In the genomic region with DNA sequence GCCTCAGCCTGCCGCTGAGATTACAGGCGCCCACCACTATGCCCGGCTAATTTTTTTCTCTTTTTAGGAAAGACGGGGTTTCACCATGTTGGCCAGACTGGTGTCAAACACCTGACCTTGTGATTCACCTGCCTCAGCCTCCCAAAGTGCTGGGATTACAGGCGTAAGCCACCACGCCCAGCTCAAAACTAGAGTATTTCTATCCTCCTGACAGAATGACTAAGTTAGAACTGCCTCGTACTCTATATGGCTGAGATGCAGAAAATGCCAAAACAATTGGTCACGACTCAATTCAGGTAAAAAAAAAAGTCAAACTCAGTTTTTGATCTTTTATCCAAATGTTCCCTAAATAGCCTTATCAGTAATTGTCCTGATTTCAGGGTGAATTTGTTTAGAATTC, we compare ENCODE assay signal across 16 cellular contexts. TPM values are rescaled to one million over a fixed set of nuclear protein-coding genes. Genes with fewer than 3 reads are reported as not detected.
A peak's percentile ranks its signal among the peaks of the same experiment; 100 is the strongest.
DNase-seq lines count a peak whose midpoint lies in the region; ATAC-seq and TF ChIP-seq lines count a peak whose summit lies in the region.
"Had no signal": no experiment of that assay in that cellular context is flagged by ENCODE, and none has a peak within 500 bp of the region (broad histone marks: within the 10 kb centered on the region; RNA-seq: fewer than 3 reads in every experiment).

No MANE protein-coding gene starts in this region.

- peaks cover 14% of the 10 kb centered on the region for H3K36me3 Mint-ChIP-seq in activated CD4-positive, alpha-beta T cell treated with anti-CD3 and anti-CD28 coated beads, Interleukin-2, amount 10 ng/mL, durations not matched to agents 24 days and 14 days (ENCODE audit: low read depth)
- peaks cover 0 to 4% of the 10 kb centered on the region in 2 donors for H3K36me3 Mint-ChIP-seq in activated naive CD4-positive, alpha-beta T cell treated with anti-CD3 and anti-CD28 coated beads, Interleukin-2, amount 50 U/mL, for 72 hours
- no peaks in the 10 kb centered on the region for H3K36me3 Mint-ChIP-seq in activated naive CD4-positive, alpha-beta T cell treated with anti-CD3 and anti-CD28 coated beads for 36 hours (ENCODE audit: low read depth)

- no peak overlapping the region for H3K27ac Mint-ChIP-seq in activated CD4-positive, alpha-beta T cell treated with anti-CD3 and anti-CD28 coated beads, Interleukin-2, amount 10 ng/mL, durations not matched to agents 24 days and 14 days
- H3K27ac Mint-ChIP-seq in activated naive CD4-positive, alpha-beta T cell treated with anti-CD3 and anti-CD28 coated beads, Interleukin-2, amount 50 U/mL, for 72 hours: no peak overlapping the region
- no peak overlapping the region for H3K27ac Mint-ChIP-seq in activated naive CD4-positive, alpha-beta T cell treated with anti-CD3 and anti-CD28 coated beads for 36 hours
- H3K27ac Mint-ChIP-seq: CD4-positive, alpha-beta memory T cell; GM23338 had no signal

- TF ChIP-seq CTCF in epithelial cell of esophagus (IDR thresholded peaks at IDR 0.05; ENCODE audit: insufficient read depth, low read depth, low read length, missing control alignments): no peak

- peak; percentile 46 for DNase-seq in activated CD4-positive, alpha-beta T cell treated with anti-CD3 and anti-CD28 coated beads, Interleukin-2, amount 10 ng/mL, durations not matched to agents 24 days and 14 days
- no peak for DNase-seq in activated CD4-positive, alpha-beta T cell treated with anti-CD3 and anti-CD28 coated beads, Interleukin-2, amount 50 U/mL, for 48 hours
- DNase-seq in activated naive CD4-positive, alpha-beta T cell treated with anti-CD3 and anti-CD28 coated beads, Interleukin-2, amount 50 U/mL, for 72 hours (ENCODE audit: low spot score in 2 of 2): no peak
- DNase-seq in activated naive CD4-positive, alpha-beta T cell treated with anti-CD3 and anti-CD28 coated beads for 36 hours: no peak
- peak; percentile 23 for DNase-seq in epithelial cell of esophagus (ENCODE audit: low read depth)
- DNase-seq in NCI-H1417 treated with DMSO at 0.1 percent for 48 hours (lab: John Stamatoyannopoulos, UW): no peak
- no peak for DNase-seq in NCI-H2227 (lab: John Stamatoyannopoulos, UW; ENCODE audit: unreplicated experiment)
- DNase-seq: 8988T; Calu3; CD4-positive, alpha-beta memory T cell; DMS79 treated with DMSO at 0.1 percent for 48 hours; GF-D8; HCEC 1CT had no signal

- no peaks in the 10 kb centered on the region for H3K9me3 Mint-ChIP-seq in activated CD4-positive, alpha-beta T cell treated with anti-CD3 and anti-CD28 coated beads, Interleukin-2, amount 10 ng/mL, durations not matched to agents 24 days and 14 days
- H3K9me3 Mint-ChIP-seq in activated naive CD4-positive, alpha-beta T cell treated with anti-CD3 and anti-CD28 coated beads, Interleukin-2, amount 50 U/mL, for 72 hours: no peaks in the 10 kb centered on the region
- H3K9me3 Mint-ChIP-seq in activated naive CD4-positive, alpha-beta T cell treated with anti-CD3 and anti-CD28 coated beads for 36 hours: no peaks in the 10 kb centered on the region
- H3K9me3 Mint-ChIP-seq: CD14-positive monocyte; CD4-positive, alpha-beta memory T cell; GM23338 had no signal

- no peaks in the 10 kb centered on the region for H3K27me3 Mint-ChIP-seq in activated CD4-positive, alpha-beta T cell treated with anti-CD3 and anti-CD28 coated beads, Interleukin-2, amount 10 ng/mL, durations not matched to agents 24 days and 14 days
- H3K27me3 Mint-ChIP-seq in activated naive CD4-positive, alpha-beta T cell treated with anti-CD3 and anti-CD28 coated beads for 36 hours (ENCODE audit: low read depth): no peaks in the 10 kb centered on the region
- H3K27me3 Mint-ChIP-seq: CD4-positive, alpha-beta memory T cell had no signal

- no peak overlapping the region for H3K4me3 ChIP-seq in epithelial cell of esophagus (ENCODE audit: low read length)
- H3K4me3 ChIP-seq: BLaER1, GM23338 had no signal

- H3K4me3 Mint-ChIP-seq in activated CD4-positive, alpha-beta T cell treated with anti-CD3 and anti-CD28 coated beads, Interleukin-2, amount 10 ng/mL, durations not matched to agents 24 days and 14 days: no peak overlapping the region
- no peak overlapping the region for H3K4me3 Mint-ChIP-seq in activated naive CD4-positive, alpha-beta T cell treated with anti-CD3 and anti-CD28 coated beads for 36 hours
- H3K4me3 Mint-ChIP-seq: CD14-positive monocyte; CD4-positive, alpha-beta memory T cell; GM23338 had no signal

- CTCF ChIA-PET in activated naive CD4-positive, alpha-beta T cell treated with anti-CD3 and anti-CD28 coated beads for 36 hours (lab: Charles Lee): interaction anchor here (0.8 to 5.0 kb wide), 4 partner anchors 20 to 46 kb away, joined by 3 to 22 read pairs (median 4); no protein-coding TSS in a partner anchor

- intact Hi-C loops in activated CD4-positive, alpha-beta T cell treated with anti-CD3 and anti-CD28 coated beads, Interleukin-2, amount 10 ng/mL, durations not matched to agents 24 days and 14 days (cut with micrococcal nuclease): loop anchor here (5.0 kb wide), 1 partner anchor 44 kb away; no protein-coding TSS in a partner anchor
- intact Hi-C loops in activated naive CD4-positive, alpha-beta T cell treated with anti-CD3 and anti-CD28 coated beads for 36 hours (cut with micrococcal nuclease): no loop called here

- peaks cover 7% of the 10 kb centered on the region for H3K4me1 Mint-ChIP-seq in activated CD4-positive, alpha-beta T cell treated with anti-CD3 and anti-CD28 coated beads, Interleukin-2, amount 10 ng/mL, durations not matched to agents 24 days and 14 days
- peaks cover 19% of the 10 kb centered on the region for H3K4me1 Mint-ChIP-seq in activated naive CD4-positive, alpha-beta T cell treated with anti-CD3 and anti-CD28 coated beads for 36 hours (ENCODE audit: low read depth)
- H3K4me1 Mint-ChIP-seq: CD14-positive monocyte had no signal

- peak; percentile 65 to 85 for ATAC-seq in activated naive CD4-positive, alpha-beta T cell treated with anti-CD3 and anti-CD28 coated beads, Interleukin-2, amount 50 U/mL, for 72 hours

RNA-seq across cellular contexts. Expression of gene AKAP5, which starts 11.1 kb away (rescaled TPM):
- 0.90 and 0.98 TPM in 2 replicates for total RNA-seq in activated CD4-positive, alpha-beta T cell treated with anti-CD3 and anti-CD28 coated beads, Interleukin-2, amount 10 ng/mL, durations not matched to agents 24 days and 14 days
- 1 to 10 TPM; 1.4 to 1.8 TPM for total RNA-seq in activated naive CD4-positive, alpha-beta T cell treated with anti-CD3 and anti-CD28 coated beads, Interleukin-2, amount 50 U/mL, for 72 hours
- total RNA-seq in activated naive CD4-positive, alpha-beta T cell treated with anti-CD3 and anti-CD28 coated beads for 36 hours: under 1 TPM; 0.57 to 0.69 TPM

RNA-seq across cellular contexts. Expression of gene ZBTB25, which starts 27.2 kb away (rescaled TPM):
- total RNA-seq in activated CD4-positive, alpha-beta T cell treated with anti-CD3 and anti-CD28 coated beads, Interleukin-2, amount 10 ng/mL, durations not matched to agents 24 days and 14 days: 21.8 and 22.2 TPM in 2 replicates
- 10 to 100 TPM; 38.1 to 50.7 TPM for total RNA-seq in activated naive CD4-positive, alpha-beta T cell treated with anti-CD3 and anti-CD28 coated beads, Interleukin-2, amount 50 U/mL, for 72 hours
- total RNA-seq in activated naive CD4-positive, alpha-beta T cell treated with anti-CD3 and anti-CD28 coated beads for 36 hours: 10 to 100 TPM; 22.6 to 23.5 TPM

RNA-seq across cellular contexts. Expression of gene ZBTB1, which starts 28.1 kb away (rescaled TPM):
- total RNA-seq in activated CD4-positive, alpha-beta T cell treated with anti-CD3 and anti-CD28 coated beads, Interleukin-2, amount 10 ng/mL, durations not matched to agents 24 days and 14 days: 45.4 and 46.5 TPM in 2 replicates
- total RNA-seq in activated naive CD4-positive, alpha-beta T cell treated with anti-CD3 and anti-CD28 coated beads, Interleukin-2, amount 50 U/mL, for 72 hours: 10 to 100 TPM; 49.6 to 69.7 TPM
- total RNA-seq in activated naive CD4-positive, alpha-beta T cell treated with anti-CD3 and anti-CD28 coated beads for 36 hours: 10 to 100 TPM; 21.3 to 23.4 TPM

Comparison
In these comparisons a context has a peak if more than half of its experiments do, and no peak if none do; other contexts are left out.
1. DNase-seq: peak in activated CD4-positive, alpha-beta T cell treated with anti-CD3 and anti-CD28 coated beads, Interleukin-2, amount 10 ng/mL, durations not matched to agents 24 days and 14 days (single experiment) and epithelial cell of esophagus (single experiment); none in activated CD4-positive, alpha-beta T cell treated with anti-CD3 and anti-CD28 coated beads, Interleukin-2, amount 50 U/mL, for 48 hours (0 of 2), activated naive CD4-positive, alpha-beta T cell treated with anti-CD3 and anti-CD28 coated beads, Interleukin-2, amount 50 U/mL, for 72 hours (0 of 2), activated naive CD4-positive, alpha-beta T cell treated with anti-CD3 and anti-CD28 coated beads for 36 hours (single experiment), NCI-H1417 treated with DMSO at 0.1 percent for 48 hours (single experiment) and NCI-H2227 (single experiment).